In the genomic region with DNA sequence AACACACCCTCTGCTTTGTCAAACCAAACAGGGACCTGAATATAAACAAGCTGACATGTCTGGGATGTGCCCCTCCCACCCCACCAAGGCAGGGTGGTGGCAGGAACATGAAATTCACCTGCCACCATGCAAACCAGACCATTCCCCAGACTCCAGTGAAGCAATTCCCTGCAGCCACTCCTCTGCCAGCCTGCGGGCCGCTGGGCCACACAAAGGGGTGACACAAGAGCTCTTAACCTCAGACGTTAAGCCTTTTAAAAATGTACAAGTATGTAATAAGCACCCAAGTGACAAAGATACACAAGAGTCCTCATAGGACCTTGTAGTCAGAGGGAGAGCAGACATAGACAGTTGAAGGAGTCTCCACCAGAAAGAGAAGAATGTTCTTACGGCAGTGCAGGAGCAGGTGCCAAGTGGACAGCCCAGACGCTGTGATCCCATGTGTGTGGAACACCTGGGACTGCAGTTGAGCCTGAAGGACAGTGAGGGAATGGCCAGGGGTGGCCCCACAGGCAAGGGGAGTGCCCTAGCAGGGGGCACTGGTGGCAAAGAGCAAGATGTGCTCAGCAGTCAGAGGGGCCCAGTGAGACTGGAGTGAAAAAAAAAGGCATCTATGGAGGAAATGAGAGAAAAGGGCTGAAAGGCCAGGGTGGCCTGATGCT, we compare ENCODE assay signal across 1 cellular context.
TF ChIP-seq lines count a peak whose summit lies in the region.

No MANE protein-coding gene starts in this region.

TF ChIP-seq in WTC11, 78 proteins besides CTCF, POLR2A, EP300 and RAD21 (continued from another document):
- TF ChIP-seq, protein P1, sequence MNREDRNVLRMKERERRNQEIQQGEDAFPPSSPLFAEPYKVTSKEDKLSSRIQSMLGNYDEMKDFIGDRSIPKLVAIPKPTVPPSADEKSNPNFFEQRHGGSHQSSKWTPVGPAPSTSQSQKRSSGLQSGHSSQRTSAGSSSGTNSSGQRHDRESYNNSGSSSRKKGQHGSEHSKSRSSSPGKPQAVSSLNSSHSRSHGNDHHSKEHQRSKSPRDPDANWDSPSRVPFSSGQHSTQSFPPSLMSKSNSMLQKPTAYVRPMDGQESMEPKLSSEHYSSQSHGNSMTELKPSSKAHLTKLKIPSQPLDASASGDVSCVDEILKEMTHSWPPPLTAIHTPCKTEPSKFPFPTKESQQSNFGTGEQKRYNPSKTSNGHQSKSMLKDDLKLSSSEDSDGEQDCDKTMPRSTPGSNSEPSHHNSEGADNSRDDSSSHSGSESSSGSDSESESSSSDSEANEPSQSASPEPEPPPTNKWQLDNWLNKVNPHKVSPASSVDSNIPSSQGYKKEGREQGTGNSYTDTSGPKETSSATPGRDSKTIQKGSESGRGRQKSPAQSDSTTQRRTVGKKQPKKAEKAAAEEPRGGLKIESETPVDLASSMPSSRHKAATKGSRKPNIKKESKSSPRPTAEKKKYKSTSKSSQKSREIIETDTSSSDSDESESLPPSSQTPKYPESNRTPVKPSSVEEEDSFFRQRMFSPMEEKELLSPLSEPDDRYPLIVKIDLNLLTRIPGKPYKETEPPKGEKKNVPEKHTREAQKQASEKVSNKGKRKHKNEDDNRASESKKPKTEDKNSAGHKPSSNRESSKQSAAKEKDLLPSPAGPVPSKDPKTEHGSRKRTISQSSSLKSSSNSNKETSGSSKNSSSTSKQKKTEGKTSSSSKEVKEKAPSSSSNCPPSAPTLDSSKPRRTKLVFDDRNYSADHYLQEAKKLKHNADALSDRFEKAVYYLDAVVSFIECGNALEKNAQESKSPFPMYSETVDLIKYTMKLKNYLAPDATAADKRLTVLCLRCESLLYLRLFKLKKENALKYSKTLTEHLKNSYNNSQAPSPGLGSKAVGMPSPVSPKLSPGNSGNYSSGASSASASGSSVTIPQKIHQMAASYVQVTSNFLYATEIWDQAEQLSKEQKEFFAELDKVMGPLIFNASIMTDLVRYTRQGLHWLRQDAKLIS (CRISPR knock-in tag; IDR thresholded peaks at IDR 0.05; ENCODE audit: borderline replicate concordance): no peak
- TF ChIP-seq JUN (CRISPR knock-in tag; IDR thresholded peaks at IDR 0.05) (no peak), SP1 (CRISPR knock-in tag; conservative IDR thresholded peaks at IDR 0.05) (no peak), OVOL2 (CRISPR knock-in tag; IDR thresholded peaks at IDR 0.05; ENCODE audit: borderline replicate concordance) (no peak), TCF7 (CRISPR knock-in tag; IDR thresholded peaks at IDR 0.05; ENCODE audit: low read depth) (no peak), FOXK1 (CRISPR knock-in tag; IDR thresholded peaks at IDR 0.05) (no peak)
- TF ChIP-seq, protein P2, sequence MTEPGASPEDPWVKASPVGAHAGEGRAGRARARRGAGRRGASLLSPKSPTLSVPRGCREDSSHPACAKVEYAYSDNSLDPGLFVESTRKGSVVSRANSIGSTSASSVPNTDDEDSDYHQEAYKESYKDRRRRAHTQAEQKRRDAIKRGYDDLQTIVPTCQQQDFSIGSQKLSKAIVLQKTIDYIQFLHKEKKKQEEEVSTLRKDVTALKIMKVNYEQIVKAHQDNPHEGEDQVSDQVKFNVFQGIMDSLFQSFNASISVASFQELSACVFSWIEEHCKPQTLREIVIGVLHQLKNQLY (CRISPR knock-in tag; IDR thresholded peaks at IDR 0.05): no peak
- TF ChIP-seq, protein P3, sequence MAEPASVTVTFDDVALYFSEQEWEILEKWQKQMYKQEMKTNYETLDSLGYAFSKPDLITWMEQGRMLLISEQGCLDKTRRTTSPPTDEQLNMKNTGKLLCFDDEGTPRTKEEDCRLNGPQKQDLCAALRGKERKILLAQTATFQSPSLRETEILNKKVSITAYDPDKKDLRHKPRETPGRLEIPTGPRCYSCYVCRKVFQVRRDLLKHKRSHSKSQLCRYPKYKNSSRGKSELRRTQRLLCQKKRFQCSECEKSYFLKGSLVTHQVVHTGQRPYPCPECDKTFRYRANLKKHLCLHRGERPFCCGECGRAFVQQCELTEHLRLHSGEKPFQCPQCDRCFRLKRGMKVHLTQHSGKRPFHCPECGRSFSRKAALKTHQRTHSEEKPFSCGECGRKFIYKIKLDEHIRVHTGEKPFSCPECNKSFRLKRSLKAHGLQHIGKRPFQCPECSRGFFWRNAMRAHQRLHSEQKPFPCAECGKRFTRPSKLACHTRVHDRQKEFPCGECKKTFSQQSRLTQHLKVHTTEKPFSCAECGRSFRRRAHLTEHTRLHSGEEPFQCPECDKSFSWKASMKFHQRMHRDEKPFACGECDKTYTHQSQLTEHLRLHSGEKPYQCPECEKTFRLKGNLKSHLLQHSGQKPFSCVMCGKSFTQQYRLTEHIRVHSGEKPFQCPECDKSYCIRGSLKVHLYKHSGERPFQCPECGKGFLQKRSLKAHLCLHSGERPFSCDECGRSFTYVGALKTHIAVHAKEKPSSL (CRISPR knock-in tag; conservative IDR thresholded peaks at IDR 0.05): no peak
